In the genomic region with DNA sequence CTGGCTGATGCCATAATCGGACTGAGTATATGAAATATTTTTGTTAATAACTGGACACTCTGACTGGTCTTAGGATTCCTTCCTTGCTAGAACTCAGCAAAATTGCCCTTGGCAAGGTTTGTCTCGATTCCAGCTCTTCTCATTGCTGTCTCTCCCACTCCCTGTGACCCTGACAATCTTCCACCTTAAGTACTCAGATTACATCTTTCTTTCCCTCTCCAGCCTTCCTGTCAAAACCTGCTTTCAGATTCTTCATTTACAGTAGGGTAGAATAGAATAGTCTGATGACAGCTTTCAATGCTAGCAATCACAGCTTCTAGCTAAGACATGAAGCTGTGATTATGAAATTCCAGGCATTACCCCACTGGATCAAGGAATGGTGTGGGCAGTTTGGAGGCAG, we compare ENCODE assay signal across 12 cellular contexts. TPM values are rescaled to one million over a fixed set of nuclear protein-coding genes. Genes with fewer than 3 reads are reported as not detected.
DNase-seq lines count a peak whose midpoint lies in the region; ATAC-seq, FAIRE-seq and TF ChIP-seq lines count a peak whose summit lies in the region.
"Had no signal": no experiment of that assay in that cellular context is flagged by ENCODE, and none has a peak within 500 bp of the region (broad histone marks: within the 10 kb centered on the region; RNA-seq: fewer than 3 reads in every experiment).

No MANE protein-coding gene starts in this region.

- H3K36me3 ChIP-seq in left ventricle myocardium inferior (no peaks in the 10 kb centered on the region), neutrophil (no peaks in the 10 kb centered on the region), vagina (no peaks in the 10 kb centered on the region)

- no peak for FAIRE-seq in frontal cortex (lab: Jason Lieb, UNC)

- H3K27me3 ChIP-seq in left ventricle myocardium inferior (ENCODE audit: low read depth) (no peaks in the 10 kb centered on the region), neutrophil (no peaks in the 10 kb centered on the region), vagina (no peaks in the 10 kb centered on the region)

- TF ChIP-seq CTCF in left ventricle myocardium inferior (IDR thresholded peaks at IDR 0.05; ENCODE audit: borderline replicate concordance): no peak
- no peak for TF ChIP-seq CTCF in neutrophil (IDR thresholded peaks at IDR 0.05)
- no peak for TF ChIP-seq CTCF in vagina (IDR thresholded peaks at IDR 0.05)

- peak overlapping the region; percentile 85 for H3K27ac ChIP-seq in left ventricle myocardium inferior (replicated peaks)
- H3K27ac ChIP-seq in neutrophil: peak overlapping the region; percentile 91
- H3K27ac ChIP-seq in vagina: peak overlapping the region; percentile 72

- no peak for DNase-seq in left ventricle myocardium inferior
- no peak for DNase-seq in Right ventricle myocardium inferior (ENCODE audit: missing footprints)
- DNase-seq in vagina (ENCODE audit: extremely low spot score in 2 of 2): no peak
- DNase-seq in activated CD4-positive, alpha-beta T cell treated with anti-CD3 and anti-CD28 coated beads for 4 hours: no peak
- no peak for DNase-seq in frontal cortex (ENCODE audit: low spot score in 2 of 2)
- no peak for DNase-seq in cerebellar nuclear complex (lab: John Stamatoyannopoulos, UW)
- DNase-seq: activated naive CD4-positive, alpha-beta T cell treated with Interleukin-2 at 50 U/mL for 16 hours; DMS153; islet precursor cell had no signal

- H3K9me3 ChIP-seq in left ventricle myocardium inferior (replicated peaks): peaks cover 9% of the 10 kb centered on the region
- no peaks in the 10 kb centered on the region for H3K9me3 ChIP-seq in neutrophil
- no peaks in the 10 kb centered on the region for H3K9me3 ChIP-seq in vagina

- intact Hi-C loops in left ventricle myocardium inferior (cut with micrococcal nuclease): loop anchor here (10.0 kb wide), 1 partner anchor 66 kb away; no protein-coding TSS in a partner anchor
- intact Hi-C loops in Right ventricle myocardium inferior (cut with DNase I): no loop called here
- intact Hi-C loops in vagina (cut with DNase I): loop anchor here (10.0 kb wide), 1 partner anchor 226 kb away; a partner anchor contains a TSS

- no peak for TF ChIP-seq POLR2A in vagina (IDR thresholded peaks at IDR 0.05)

- ATAC-seq in Right ventricle myocardium inferior: no peak
- ATAC-seq in esophagus mucosa: peak; percentile 35

- H3K4me1 ChIP-seq in left ventricle myocardium inferior (peaks cover 48% of the 10 kb centered on the region), neutrophil (ENCODE audit: control insufficient read depth in 1 of 2, insufficient read depth in 1 of 2, low read depth in 1 of 2, low read length in 1 of 2) (peaks cover 75 to 93% of the 10 kb centered on the region in 2 experiments), vagina (peaks cover 19% of the 10 kb centered on the region)

- H3K4me3 ChIP-seq in left ventricle myocardium inferior: no peak overlapping the region
- H3K4me3 ChIP-seq in neutrophil (ENCODE audit: low read depth in 1 of 2, low read length in 1 of 2): peak overlapping the region; percentile 48 to 55
- H3K4me3 ChIP-seq in vagina: no peak overlapping the region

RNA-seq across cellular contexts. Expression of a gene that starts 39.2 kb away (rescaled TPM):
- total RNA-seq in left ventricle myocardium inferior (8.4 TPM), Right ventricle myocardium inferior (7.2 TPM), esophagus mucosa (11.7 TPM), vagina (26.5 TPM), frontal cortex (17.1 TPM)
- total RNA-seq: natural killer cell treated with Interleukin-12 subunit alpha and Interleukin-12 subunit beta and Interleukin-15 and Interleukin-18, amount 100 ng/mL, for 72 hours had no signal

Comparison
In these comparisons a context has a peak if more than half of its experiments do, and no peak if none do; other contexts are left out.
1. H3K4me3 ChIP-seq: peak in neutrophil (2 of 2); none in left ventricle myocardium inferior (single experiment) and vagina (0 of 2).
2. Peak in every context shown above with its lines, with median percentiles within 50 percentile points of each other: H3K27ac ChIP-seq.